ENCODE assay signal across 8 cellular contexts in the genomic region with DNA sequence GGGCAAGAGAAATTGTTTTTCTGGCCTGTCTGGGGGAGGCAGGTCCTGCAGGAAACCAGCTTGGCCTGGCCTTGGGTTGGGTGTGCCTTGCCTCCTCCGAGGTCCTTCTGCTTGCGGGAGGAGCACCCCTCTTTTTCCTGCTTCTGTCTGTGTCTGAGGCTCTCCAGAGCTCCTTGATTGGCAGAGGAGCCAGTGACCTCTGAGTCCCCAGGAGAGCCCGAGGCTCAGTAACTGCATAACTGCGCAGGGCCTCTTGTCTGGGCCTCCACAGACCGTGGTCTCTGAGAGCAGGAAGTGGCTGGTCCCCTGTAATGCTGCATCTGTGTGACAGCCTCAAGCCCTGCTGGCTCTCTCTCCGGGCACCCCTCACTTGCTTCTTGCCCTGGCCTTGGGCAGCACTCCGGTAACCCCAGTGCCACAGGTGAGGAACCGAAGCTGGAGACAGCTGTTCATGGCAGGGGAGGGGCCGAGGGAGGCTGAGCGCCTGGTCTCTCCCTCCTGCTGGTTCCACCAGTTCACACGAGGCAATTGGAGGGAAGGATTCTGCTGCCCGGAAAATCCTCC. TPM values are rescaled to one million over a fixed set of nuclear protein-coding genes. Genes with fewer than 3 reads are reported as not detected.
DNase-seq lines count a peak whose midpoint lies in the region; ATAC-seq and TF ChIP-seq lines count a peak whose summit lies in the region.

No MANE protein-coding gene starts in this region.

- peaks cover 6% of the 10 kb centered on the region; the same call in 1 of the 2 replicates for H3K4me1 ChIP-seq in iPS-20b (ENCODE audit: insufficient read depth, low read length)
- H3K4me1 ChIP-seq in stomach = peaks cover 50 to 77% (median 74%) of the 10 kb centered on the region in 4 donors

- peak overlapping the region; percentile 72; the same call in 1 of the 2 replicates for H3K9ac ChIP-seq in iPS-20b (ENCODE audit: low read depth, low read length)

- no peak for TF ChIP-seq EP300 in stomach (IDR thresholded peaks at IDR 0.05)

- H3K9me3 Mint-ChIP-seq in activated CD4-positive, alpha-beta T cell treated with anti-CD3 and anti-CD28 coated beads, Interleukin-2, amount 10 ng/mL, durations not matched to agents 24 days and 14 days = no peaks in the 10 kb centered on the region
- no peaks in the 10 kb centered on the region for H3K9me3 Mint-ChIP-seq in activated T-cell treated with anti-CD3 and anti-CD28 coated beads, Interleukin-2, amount 50 U/mL, for 4 hours

- H3K27me3 Mint-ChIP-seq in activated CD4-positive, alpha-beta T cell treated with anti-CD3 and anti-CD28 coated beads, Interleukin-2, amount 10 ng/mL, durations not matched to agents 24 days and 14 days = no peaks in the 10 kb centered on the region
- no peaks in the 10 kb centered on the region for H3K27me3 Mint-ChIP-seq in activated T-cell treated with anti-CD3 and anti-CD28 coated beads, Interleukin-2, amount 50 U/mL, for 4 hours (ENCODE audit: low read depth)

- H3K9me3 ChIP-seq in iPS-20b (ENCODE audit: insufficient read depth, low read depth, low read length) (no peaks in the 10 kb centered on the region), stomach (no peaks in the 10 kb centered on the region)

- DNase-seq in activated CD4-positive, alpha-beta T cell treated with anti-CD3 and anti-CD28 coated beads, Interleukin-2, amount 10 ng/mL, durations not matched to agents 24 days and 14 days = peak; percentile 79
- DNase-seq in activated CD4-positive, alpha-beta T cell treated with anti-CD3 and anti-CD28 coated beads, Interleukin-2, amount 50 U/mL, for 1 hour = no peak
- DNase-seq in activated T-cell treated with anti-CD3 and anti-CD28 coated beads, Interleukin-2, amount 50 U/mL, for 4 hours = no peak
- DNase-seq in stomach (no peak), NCI-H748 (lab: John Stamatoyannopoulos, UW; ENCODE audit: unreplicated experiment) (no peak), 8988T (no peak), HPDE6-E6E7 (ENCODE audit: extremely low spot score) (no peak)

- peak overlapping the region; percentile 95 for H3K27ac Mint-ChIP-seq in activated CD4-positive, alpha-beta T cell treated with anti-CD3 and anti-CD28 coated beads, Interleukin-2, amount 10 ng/mL, durations not matched to agents 24 days and 14 days

- H3K27ac ChIP-seq in iPS-20b (ENCODE audit: low read length) (no peak overlapping the region), stomach (peak overlapping the region; percentile 68 to 98 (median 91))

- TF ChIP-seq POLR2A in stomach (IDR thresholded peaks at IDR 0.05) = no peak

- H3K4me3 ChIP-seq in iPS-20b (ENCODE audit: low read length) (peak overlapping the region; percentile 78), stomach (peak overlapping the region; percentile 64 to 90 (median 78))

- TF ChIP-seq CTCF in stomach (IDR thresholded peaks at IDR 0.05) = no peak

- H3K4me3 Mint-ChIP-seq in activated CD4-positive, alpha-beta T cell treated with anti-CD3 and anti-CD28 coated beads, Interleukin-2, amount 10 ng/mL, durations not matched to agents 24 days and 14 days = peak overlapping the region; percentile 94
- peak overlapping the region; percentile 95 for H3K4me3 Mint-ChIP-seq in activated T-cell treated with anti-CD3 and anti-CD28 coated beads, Interleukin-2, amount 50 U/mL, for 4 hours

- no peaks in the 10 kb centered on the region for H3K27me3 ChIP-seq in iPS-20b (ENCODE audit: insufficient read depth, low read length)
- H3K27me3 ChIP-seq in stomach = no peaks in the 10 kb centered on the region

- 29 to 37% (median 33%) methylated on average over 7 to 12 of the region's 12 CpGs for WGBS in stomach, 5 donors

- H3K36me3 ChIP-seq in iPS-20b (ENCODE audit: insufficient read depth, low read depth, low read length) = no peaks in the 10 kb centered on the region
- peaks cover 0 to 8% (median 5%) of the 10 kb centered on the region in 4 donors for H3K36me3 ChIP-seq in stomach

- H3K36me3 Mint-ChIP-seq in activated CD4-positive, alpha-beta T cell treated with anti-CD3 and anti-CD28 coated beads, Interleukin-2, amount 10 ng/mL, durations not matched to agents 24 days and 14 days (ENCODE audit: low read depth) = peaks cover 9% of the 10 kb centered on the region
- peaks cover 7% of the 10 kb centered on the region for H3K36me3 Mint-ChIP-seq in activated T-cell treated with anti-CD3 and anti-CD28 coated beads, Interleukin-2, amount 50 U/mL, for 4 hours (ENCODE audit: insufficient read depth)

- ATAC-seq in activated T-cell treated with anti-CD3 and anti-CD28 coated beads, Interleukin-2, amount 50 U/mL, for 4 hours = no peak

- peaks cover 18% of the 10 kb centered on the region for H3K4me1 Mint-ChIP-seq in activated CD4-positive, alpha-beta T cell treated with anti-CD3 and anti-CD28 coated beads, Interleukin-2, amount 10 ng/mL, durations not matched to agents 24 days and 14 days
- H3K4me1 Mint-ChIP-seq in activated T-cell treated with anti-CD3 and anti-CD28 coated beads, Interleukin-2, amount 50 U/mL, for 4 hours (ENCODE audit: low read depth) = peaks cover 38% of the 10 kb centered on the region

- intact Hi-C loops in activated CD4-positive, alpha-beta T cell treated with anti-CD3 and anti-CD28 coated beads, Interleukin-2, amount 10 ng/mL, durations not matched to agents 24 days and 14 days (cut with micrococcal nuclease) = no loop called here
- intact Hi-C loops in stomach (cut with DNase I; ENCODE audit: low total_unique reads) = no loop called here

RNA-seq across cellular contexts. Expression of gene CAPN15, which starts 1.6 kb away (rescaled TPM):
- total RNA-seq in activated CD4-positive, alpha-beta T cell treated with anti-CD3 and anti-CD28 coated beads, Interleukin-2, amount 10 ng/mL, durations not matched to agents 24 days and 14 days = 121 and 124 TPM in 2 replicates
- 100 to 1,000 TPM; 134 to 164 (median 153) TPM for total RNA-seq in activated T-cell treated with anti-CD3 and anti-CD28 coated beads, Interleukin-2, amount 50 U/mL, for 4 hours
- total RNA-seq in stomach = 100 to 1,000 TPM in 1 of 5 donors, 10 to 100 TPM in 4; 25.2 to 235 (median 83.5) TPM
- polyA plus RNA-seq in stomach = 10 to 100 TPM; 29.3 to 33.2 (median 29.6) TPM

RNA-seq across cellular contexts. Expression of gene PRR35, which starts 31.1 kb away (rescaled TPM):
- total RNA-seq in activated CD4-positive, alpha-beta T cell treated with anti-CD3 and anti-CD28 coated beads, Interleukin-2, amount 10 ng/mL, durations not matched to agents 24 days and 14 days = not detected in 2 replicates
- total RNA-seq in activated T-cell treated with anti-CD3 and anti-CD28 coated beads, Interleukin-2, amount 50 U/mL, for 4 hours = under 1 TPM; 0.08 to 0.11 (median 0.10) TPM
- total RNA-seq in stomach = not detected
- not detected for polyA plus RNA-seq in stomach

RNA-seq across cellular contexts. Expression of gene NHLRC4, which starts 37.7 kb away (rescaled TPM):
- total RNA-seq in activated CD4-positive, alpha-beta T cell treated with anti-CD3 and anti-CD28 coated beads, Interleukin-2, amount 10 ng/mL, durations not matched to agents 24 days and 14 days = 1.1 TPM in 2 replicates
- under 1 TPM; 0.13 to 0.18 (median 0.16) TPM for total RNA-seq in activated T-cell treated with anti-CD3 and anti-CD28 coated beads, Interleukin-2, amount 50 U/mL, for 4 hours
- total RNA-seq in stomach = under 1 TPM in 2 of 5 donors, not detected in 3; 0.89 to 0.92 TPM
- polyA plus RNA-seq in stomach = 1 to 10 TPM in 2 of 3 donors, under 1 TPM in 1; 0.35 to 1.4 (median 1.4) TPM

RNA-seq across cellular contexts. Expression of gene PIGQ, which starts 40.7 kb away (rescaled TPM):
- 43.2 and 50.3 TPM in 2 replicates for total RNA-seq in activated CD4-positive, alpha-beta T cell treated with anti-CD3 and anti-CD28 coated beads, Interleukin-2, amount 10 ng/mL, durations not matched to agents 24 days and 14 days
- total RNA-seq in activated T-cell treated with anti-CD3 and anti-CD28 coated beads, Interleukin-2, amount 50 U/mL, for 4 hours = 10 to 100 TPM; 45.0 to 47.8 (median 46.1) TPM
- total RNA-seq in stomach = 100 to 1,000 TPM in 2 of 5 donors, 10 to 100 TPM in 3; 14.3 to 217 (median 52.6) TPM
- 10 to 100 TPM; 30.1 to 46.5 (median 38.0) TPM for polyA plus RNA-seq in stomach
